Comparison of ENCODE assay signal across 8 cellular contexts in the genomic region with DNA sequence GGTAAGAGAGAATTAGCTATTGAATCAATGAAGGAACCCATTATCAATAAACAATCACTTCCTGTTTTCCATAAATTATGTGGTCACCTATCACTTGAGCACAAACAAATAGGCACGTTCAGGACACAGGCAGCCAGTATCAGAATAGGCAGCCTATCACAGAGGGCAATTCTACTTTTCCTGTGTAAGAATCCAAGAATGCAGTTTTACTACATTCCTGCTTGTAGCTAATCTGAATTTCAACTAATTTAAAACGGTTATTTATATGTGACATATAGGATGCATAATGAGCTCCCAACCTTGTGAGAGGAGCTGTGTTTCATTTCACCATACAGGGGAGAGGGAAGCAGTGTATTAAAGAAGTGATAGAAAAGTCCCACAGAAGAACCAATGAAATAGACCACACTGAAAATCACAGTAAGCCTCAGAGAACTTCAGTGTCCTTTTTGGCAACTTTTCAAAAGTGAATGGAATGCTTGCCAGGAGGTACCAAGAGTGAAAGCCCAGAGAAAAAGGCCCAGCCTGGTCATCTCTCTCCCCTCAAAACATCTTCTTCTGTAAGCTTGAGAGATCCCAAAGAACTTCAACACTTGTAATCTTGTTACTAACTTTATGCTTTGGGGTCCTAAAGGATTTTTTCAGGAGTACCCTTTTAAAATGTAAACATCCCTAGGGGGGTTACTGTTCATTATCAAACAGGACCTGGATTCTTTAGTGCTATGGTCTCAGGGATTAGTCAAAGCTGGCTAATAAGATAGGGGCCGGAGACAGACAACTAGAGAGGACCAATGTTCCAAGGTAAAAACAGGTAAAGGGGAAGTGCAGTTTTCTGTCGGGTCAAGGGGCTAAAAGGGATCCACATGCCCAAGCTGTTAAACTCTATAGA. TPM values are rescaled to one million over a fixed set of nuclear protein-coding genes. Genes with fewer than 3 reads are reported as not detected.
DNase-seq lines count a peak whose midpoint lies in the region; ATAC-seq and TF ChIP-seq lines count a peak whose summit lies in the region.

No MANE protein-coding gene starts in this region.

- peak in 1 of 5 donors; percentile 1 for DNase-seq in CD8-positive, alpha-beta memory T cell
- no peak for DNase-seq in activated naive CD8-positive, alpha-beta T cell treated with anti-CD3 and anti-CD28 coated beads, Interleukin-2, amount 50 U/mL, for 24 hours
- DNase-seq in inferior parietal cortex (ENCODE audit: extremely low spot score) (peak; percentile 21), stomach (no peak), superior temporal gyrus (ENCODE audit: extremely low spot score) (no peak)

- no peaks in the 10 kb centered on the region for H3K9me3 Mint-ChIP-seq in CD8-positive, alpha-beta memory T cell
- no peaks in the 10 kb centered on the region for H3K9me3 Mint-ChIP-seq in activated naive CD8-positive, alpha-beta T cell treated with anti-CD3 and anti-CD28 coated beads, Interleukin-2, amount 50 U/mL, for 24 hours

- H3K36me3 ChIP-seq in CD8-positive, alpha-beta memory T cell (ENCODE audit: insufficient read depth, low read length): peaks cover 6% of the 10 kb centered on the region
- peaks cover 12% of the 10 kb centered on the region; the same call in 1 of the 2 replicates for H3K36me3 ChIP-seq in HUES6 (ENCODE audit: control insufficient read depth, insufficient read depth, low read length)
- peaks cover 0 to 19% (median 11%) of the 10 kb centered on the region in 4 donors for H3K36me3 ChIP-seq in stomach

- peaks cover 12 to 27% (median 14%) of the 10 kb centered on the region in 3 donors for H3K36me3 Mint-ChIP-seq in CD8-positive, alpha-beta memory T cell
- peaks cover 31% of the 10 kb centered on the region for H3K36me3 Mint-ChIP-seq in activated naive CD8-positive, alpha-beta T cell treated with anti-CD3 and anti-CD28 coated beads, Interleukin-2, amount 50 U/mL, for 24 hours (ENCODE audit: low read depth)

- H3K27ac Mint-ChIP-seq in CD8-positive, alpha-beta memory T cell: peak overlapping the region; percentile 78 to 95 (median 90)
- peak overlapping the region; percentile 93 for H3K27ac Mint-ChIP-seq in activated naive CD8-positive, alpha-beta T cell treated with anti-CD3 and anti-CD28 coated beads, Interleukin-2, amount 50 U/mL, for 24 hours

- no peak for TF ChIP-seq EP300 in stomach (IDR thresholded peaks at IDR 0.05)

- H3K9ac ChIP-seq in HUES6 (ENCODE audit: low read length): peak overlapping the region; percentile 91

- TF ChIP-seq CTCF in stomach (IDR thresholded peaks at IDR 0.05): no peak

- H3K27me3 ChIP-seq in CD8-positive, alpha-beta memory T cell (ENCODE audit: insufficient read depth, low read length, poor library complexity, severe bottlenecking): no peaks in the 10 kb centered on the region
- no peaks in the 10 kb centered on the region for H3K27me3 ChIP-seq in HUES6 (ENCODE audit: control insufficient read depth, insufficient read depth, low read length)
- H3K27me3 ChIP-seq in stomach: no peaks in the 10 kb centered on the region

- no peaks in the 10 kb centered on the region for H3K9me3 ChIP-seq in CD8-positive, alpha-beta memory T cell (ENCODE audit: low read length)
- H3K9me3 ChIP-seq in HUES6 (ENCODE audit: control insufficient read depth, insufficient read depth, low read depth, low read length): no peaks in the 10 kb centered on the region
- H3K9me3 ChIP-seq in stomach: no peaks in the 10 kb centered on the region

- H3K27me3 Mint-ChIP-seq in CD8-positive, alpha-beta memory T cell: peaks cover 0 to 2% of the 10 kb centered on the region in 2 donors
- H3K27me3 Mint-ChIP-seq in activated naive CD8-positive, alpha-beta T cell treated with anti-CD3 and anti-CD28 coated beads, Interleukin-2, amount 50 U/mL, for 24 hours: peaks cover 2% of the 10 kb centered on the region

- peak overlapping the region; percentile 81 for H3K27ac ChIP-seq in CD8-positive, alpha-beta memory T cell (ENCODE audit: low read depth, low read length)
- no peak overlapping the region for H3K27ac ChIP-seq in HUES6 (ENCODE audit: low read depth, low read length)
- peak overlapping the region; percentile 87 to 95 (median 90) for H3K27ac ChIP-seq in stomach

- CTCF ChIA-PET in CD8-positive, alpha-beta memory T cell (lab: Charles Lee): no interaction called here

- no peak for TF ChIP-seq POLR2A in stomach (IDR thresholded peaks at IDR 0.05)

- no peak for ATAC-seq in activated naive CD8-positive, alpha-beta T cell treated with anti-CD3 and anti-CD28 coated beads, Interleukin-2, amount 50 U/mL, for 24 hours
- ATAC-seq in HG03469 (IDR thresholded peaks at IDR 0.05; ENCODE audit: unreplicated experiment) (no peak), GM21381 (IDR thresholded peaks at IDR 0.05; ENCODE audit: unreplicated experiment) (no peak)

- H3K4me1 ChIP-seq in CD8-positive, alpha-beta memory T cell (ENCODE audit: insufficient read depth, low read length): peaks cover 23% of the 10 kb centered on the region
- H3K4me1 ChIP-seq in HUES6 (ENCODE audit: control insufficient read depth, insufficient read depth, low read length) (peaks cover 13% of the 10 kb centered on the region), stomach (peaks cover 10 to 32% (median 21%) of the 10 kb centered on the region in 4 donors)

- 17 to 29% (median 20%) methylated on average over 4 of the region's 4 CpGs for WGBS in stomach, 5 donors

- POLR2A ChIA-PET in CD8-positive, alpha-beta memory T cell (lab: Charles Lee): no interaction called here

- H3K4me3 ChIP-seq in CD8-positive, alpha-beta memory T cell (ENCODE audit: low read length): peak overlapping the region; percentile 86
- H3K4me3 ChIP-seq in HUES6 (ENCODE audit: low read depth, low read length): peak overlapping the region; percentile 94
- H3K4me3 ChIP-seq in stomach: peak overlapping the region; percentile 69 to 91 (median 76)

- peak overlapping the region; percentile 87 to 93 (median 90) for H3K4me3 Mint-ChIP-seq in CD8-positive, alpha-beta memory T cell
- H3K4me3 Mint-ChIP-seq in activated naive CD8-positive, alpha-beta T cell treated with anti-CD3 and anti-CD28 coated beads, Interleukin-2, amount 50 U/mL, for 24 hours: peak overlapping the region; percentile 93

- H3K4me1 Mint-ChIP-seq in CD8-positive, alpha-beta memory T cell: peaks cover 36 to 58% (median 50%) of the 10 kb centered on the region in 3 donors
- peaks cover 35% of the 10 kb centered on the region for H3K4me1 Mint-ChIP-seq in activated naive CD8-positive, alpha-beta T cell treated with anti-CD3 and anti-CD28 coated beads, Interleukin-2, amount 50 U/mL, for 24 hours

- intact Hi-C loops in stomach (cut with DNase I; ENCODE audit: low total_unique reads): no loop called here

RNA-seq across cellular contexts. Expression of a gene that starts 1.3 kb away (rescaled TPM):
- 10 to 100 TPM; 13.7 to 18.0 TPM for total RNA-seq in CD8-positive, alpha-beta memory T cell
- polyA plus RNA-seq in CD8-positive, alpha-beta memory T cell: 23.5 TPM
- 10 to 100 TPM in 3 of 5 donors, 1 to 10 TPM in 1, not detected in 1; 2.5 to 40.8 (median 29.9) TPM for total RNA-seq in stomach
- polyA plus RNA-seq in stomach: 10 to 100 TPM in 2 of 3 donors, 1 to 10 TPM in 1; 7.2 to 20.0 (median 15.3) TPM
